26 cellular contexts compared by ENCODE assay signal in the genomic region with DNA sequence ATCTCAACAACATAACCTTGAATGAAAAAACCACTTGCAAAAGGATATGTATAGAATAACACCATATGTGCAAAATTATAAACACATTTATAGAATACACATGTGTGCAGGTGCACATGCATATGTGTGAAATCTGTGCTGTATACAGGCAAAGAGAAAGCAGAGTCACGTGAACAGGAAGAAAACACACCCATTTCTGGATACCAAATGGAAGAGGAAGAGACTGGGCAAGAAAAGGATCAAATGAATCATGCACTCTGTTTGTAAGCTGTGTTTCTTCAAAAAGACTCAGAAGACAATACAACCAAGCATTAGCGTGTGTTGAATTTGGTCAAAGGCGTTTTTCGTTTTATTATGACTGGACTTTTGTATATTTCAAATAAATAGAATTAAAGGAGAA.
"Had no signal": no experiment of that assay in that cellular context is flagged by ENCODE, and none has a peak within 500 bp of the region (broad histone marks: within the 10 kb centered on the region; RNA-seq: fewer than 3 reads in every experiment).

No MANE protein-coding gene starts in this region.

- DNase-seq: naive thymus-derived CD8-positive, alpha-beta T cell; nephron progenitor cell; nucleus accumbens; ovary; posterior cingulate gyrus; psoas muscle; right cardiac atrium; right lobe of liver; sigmoid colon; small intestine; stimulated activated CD4-positive, alpha-beta T cell treated with anti-CD3 and anti-CD28 coated beads, Interleukin-15, amount 100 ng/mL, for 24 hours; stimulated activated CD4-positive, alpha-beta T cell treated with anti-CD3 and anti-CD28 coated beads, Interleukin-2, amount 100 ng/mL, for 24 hours; stimulated activated CD4-positive, alpha-beta T cell treated with anti-CD3 and anti-CD28 coated beads, Interleukin-2, amount 100 ng/mL, for 48 hours; stimulated activated CD4-positive, alpha-beta T cell treated with anti-CD3 and anti-CD28 coated beads, Interleukin-4, amount 100 ng/mL, for 24 hours; stimulated activated naive B cell treated with anti-CD40 and anti-IgM and Interleukin-4, amounts not matched to agents 10 μg/mL and 1 μg/mL and 100 μg/mL, for 72 hours; stimulated activated naive CD4-positive, alpha-beta T cell treated with Interleukin-2 at 50 U/mL for 16 hours; stomach; thyroid gland; transverse colon; upper lobe of right lung; uterus had no signal

- H2AFZ ChIP-seq: parathyroid adenoma had no signal

- H3K79me2 ChIP-seq: parathyroid adenoma had no signal

- H3K4me1 ChIP-seq: parathyroid adenoma, psoas muscle, right lobe of liver, sigmoid colon, stomach, thyroid gland, transverse colon, upper lobe of right lung, uterus had no signal

- H3K27me3 ChIP-seq: neutrophil, ovary, sigmoid colon, thyroid gland, transverse colon, upper lobe of right lung, uterus had no signal

- FAIRE-seq: small intestine had no signal

- H3K36me3 ChIP-seq: neutrophil, ovary, right lobe of liver, sigmoid colon, stomach, thoracic aorta, thyroid gland, transverse colon, upper lobe of right lung, uterus had no signal

- H3K4me3 ChIP-seq: ovary, psoas muscle, right lobe of liver, sigmoid colon, stomach, thyroid gland, transverse colon, upper lobe of right lung, uterus had no signal

- H3K9ac ChIP-seq: parathyroid adenoma had no signal

- H3K9me3 ChIP-seq: neutrophil, ovary, psoas muscle, right lobe of liver, sigmoid colon, thoracic aorta, thyroid gland, transverse colon, upper lobe of right lung, uterus had no signal

- H3K27ac ChIP-seq: neutrophil, ovary, parathyroid adenoma, psoas muscle, right lobe of liver, sigmoid colon, stomach, thyroid gland, transverse colon, upper lobe of right lung, uterus had no signal

- ATAC-seq: naive thymus-derived CD8-positive, alpha-beta T cell; natural killer cell treated with Interleukin-12 subunit alpha and Interleukin-12 subunit beta and Interleukin-15 and Interleukin-18, amount 100 ng/mL, for 72 hours; psoas muscle; right cardiac atrium; right lobe of liver; stimulated activated effector memory CD8-positive, alpha-beta T cell treated with anti-CD3 and anti-CD28 coated beads, Interleukin-12 subunit alpha, Interleukin-12 subunit beta, amount 100 ng/mL, for 72 hours; stimulated activated naive B cell treated with anti-CD40 and anti-IgM and Interleukin-4, amounts not matched to agents 10 μg/mL and 1 μg/mL and 100 μg/mL, for 72 hours; upper lobe of right lung had no signal
